Comparison of ENCODE assay signal across 8 cellular contexts in genomic region chr12:47779301-47779942, GRCh38. TPM values are rescaled to one million over a fixed set of nuclear protein-coding genes. Genes with fewer than 3 reads are reported as not detected.
DNase-seq lines count a peak whose midpoint lies in the region; ATAC-seq, FAIRE-seq and TF ChIP-seq lines count a peak whose summit lies in the region.

No MANE protein-coding gene starts in this region.

- CTCF ChIA-PET in activated CD4-positive, alpha-beta memory T cell treated with anti-CD3 and anti-CD28 coated beads for 36 hours (lab: Charles Lee): interaction anchor here (0.7 to 18.6 kb wide), 29 partner anchors 8 to 747 kb away, joined by 3 to 837 read pairs (median 5); no protein-coding TSS in a partner anchor

- TF ChIP-seq CTCF in CD14-positive monocyte (IDR thresholded peaks at IDR 0.05): peak; percentile 95
- peak; percentile 93 for TF ChIP-seq CTCF in lung (IDR thresholded peaks at IDR 0.05; ENCODE audit: control extremely low read depth, extremely low read depth)

- POLR2A ChIA-PET in activated CD4-positive, alpha-beta memory T cell treated with anti-CD3 and anti-CD28 coated beads for 36 hours (lab: Charles Lee): interaction anchor here (1.0 to 3.0 kb wide), 5 partner anchors 28 to 64 kb away, joined by 3 to 9 read pairs (median 5); no protein-coding TSS in a partner anchor

- DNase-seq in CD14-positive monocyte (ENCODE audit: low spot score) (peak; percentile 84), GM19239 (ENCODE audit: insufficient read length, low spot score) (peak; percentile 92), NCI-H748 treated with DMSO at 0.1 percent for 48 hours (lab: John Stamatoyannopoulos, UW) (peak; percentile 69), lung (ENCODE audit: low spot score) (peak; percentile 92)
- DNase-seq in activated CD4-positive, alpha-beta memory T cell treated with anti-CD3 and anti-CD28 coated beads for 36 hours: peak; percentile 95
- peak; percentile 80 to 81 for DNase-seq in stimulated activated CD8-positive, alpha-beta memory T cell treated with anti-CD3 and anti-CD28 coated beads, Interleukin-15, amount 100 ng/mL, for 48 hours (ENCODE audit: low read depth in 2 of 2)

- peaks cover 30 to 36% of the 10 kb centered on the region in 2 donors for H3K36me3 Mint-ChIP-seq in CD14-positive monocyte
- H3K36me3 Mint-ChIP-seq in activated CD4-positive, alpha-beta memory T cell treated with anti-CD3 and anti-CD28 coated beads for 36 hours: peaks cover 3% of the 10 kb centered on the region

- intact Hi-C loops in CD14-positive monocyte (cut with micrococcal nuclease): loop anchor here (2.0 to 5.0 kb wide), 5 partner anchors 21 to 127 kb away; partner anchors contain the start of gene RAPGEF3 (in 1 of the 2)
- intact Hi-C loops in activated CD4-positive, alpha-beta memory T cell treated with anti-CD3 and anti-CD28 coated beads for 36 hours (cut with micrococcal nuclease): loop anchor here (1.0 to 5.0 kb wide), 5 partner anchors 37 to 747 kb away; no protein-coding TSS in a partner anchor

- peak; percentile 57 for ATAC-seq in HG03457 (IDR thresholded peaks at IDR 0.05; ENCODE audit: unreplicated experiment)
- peak; percentile 63 for ATAC-seq in lung (ENCODE audit: insufficient read depth, low FRiP score)

- H3K4me3 Mint-ChIP-seq in CD14-positive monocyte: no peak overlapping the region
- no peak overlapping the region for H3K4me3 Mint-ChIP-seq in activated CD4-positive, alpha-beta memory T cell treated with anti-CD3 and anti-CD28 coated beads for 36 hours

- peak overlapping the region in 1 of 7 donors; percentile 68 for H3K27ac Mint-ChIP-seq in CD14-positive monocyte
- no peak overlapping the region for H3K27ac Mint-ChIP-seq in activated CD4-positive, alpha-beta memory T cell treated with anti-CD3 and anti-CD28 coated beads for 36 hours

- H3K27me3 ChIP-seq in ectodermal cell (ENCODE audit: control insufficient read depth, insufficient read depth, low read length, poor library complexity, severe bottlenecking) (peaks cover 2% of the 10 kb centered on the region), lung (ENCODE audit: control insufficient read depth, insufficient read depth) (no peaks in the 10 kb centered on the region)

- 47 to 49% methylated on average over 19 of the region's 19 CpGs for WGBS in ectodermal cell, 2 experiments
- 41 to 45% methylated on average over 19 of the region's 19 CpGs for WGBS in lung, 2 donors

- FAIRE-seq in GM19239 (lab: Jason Lieb, UNC): peak; percentile 96

- peaks cover 0 to 2% (median 2%) of the 10 kb centered on the region in 3 donors for H3K27me3 Mint-ChIP-seq in CD14-positive monocyte (ENCODE audit: low read depth in 3 of 3)
- H3K27me3 Mint-ChIP-seq in activated CD4-positive, alpha-beta memory T cell treated with anti-CD3 and anti-CD28 coated beads for 36 hours: no peaks in the 10 kb centered on the region

- H3K9me3 Mint-ChIP-seq in CD14-positive monocyte: peaks cover 0 to 7% (median 0%) of the 10 kb centered on the region in 7 donors
- no peaks in the 10 kb centered on the region for H3K9me3 Mint-ChIP-seq in activated CD4-positive, alpha-beta memory T cell treated with anti-CD3 and anti-CD28 coated beads for 36 hours

- H3K4me1 Mint-ChIP-seq in CD14-positive monocyte: peaks cover 40% of the 10 kb centered on the region
- H3K4me1 Mint-ChIP-seq in activated CD4-positive, alpha-beta memory T cell treated with anti-CD3 and anti-CD28 coated beads for 36 hours (ENCODE audit: low read depth): peaks cover 17% of the 10 kb centered on the region

- peaks cover 14% of the 10 kb centered on the region for H3K36me3 ChIP-seq in ectodermal cell (ENCODE audit: control insufficient read depth, insufficient read depth, low read length)
- H3K36me3 ChIP-seq in lung (ENCODE audit: control insufficient read depth in 2 of 2, insufficient read depth in 2 of 2, low read length in 2 of 2): peaks cover 0 to 35% of the 10 kb centered on the region in 2 donors

- H3K27ac ChIP-seq in ectodermal cell (ENCODE audit: insufficient read depth, low read depth, low read length, poor library complexity, severe bottlenecking): peak overlapping the region; percentile 16
- H3K27ac ChIP-seq in lung (ENCODE audit: low read depth in 1 of 2, low read length in 1 of 2): no peak overlapping the region

- H3K4me1 ChIP-seq in ectodermal cell (ENCODE audit: control insufficient read depth, insufficient read depth, low read length): peaks cover 12% of the 10 kb centered on the region
- peaks cover 0 to 33% of the 10 kb centered on the region in 2 donors for H3K4me1 ChIP-seq in lung (ENCODE audit: control insufficient read depth in 2 of 2, insufficient read depth in 2 of 2, low read length in 2 of 2)

- H3K9me3 ChIP-seq in ectodermal cell (ENCODE audit: control insufficient read depth, low read length): no peaks in the 10 kb centered on the region
- H3K9me3 ChIP-seq in lung (ENCODE audit: control insufficient read depth in 2 of 2, insufficient read depth in 1 of 2, low read length in 1 of 2): no peaks in the 10 kb centered on the region

- H3K4me3 ChIP-seq in ectodermal cell (ENCODE audit: insufficient read depth, low read depth, low read length): no peak overlapping the region
- no peak overlapping the region for H3K4me3 ChIP-seq in lung

RNA-seq across cellular contexts. Expression of gene SLC48A1, which starts 6.4 kb away (rescaled TPM):
- 10 to 100 TPM; 15.8 to 19.6 TPM for polyA plus RNA-seq in CD14-positive monocyte
- 10 to 100 TPM; 13.7 to 16.2 TPM for total RNA-seq in activated CD4-positive, alpha-beta memory T cell treated with anti-CD3 and anti-CD28 coated beads for 36 hours
- polyA plus RNA-seq in ectodermal cell (2013, experiment 1 of 4): 15.3 TPM
- polyA plus RNA-seq in ectodermal cell (2013, experiment 2 of 4): 14.6 TPM
- polyA plus RNA-seq in ectodermal cell (2013, experiment 3 of 4): 11.3 TPM
- 13.5 TPM for polyA plus RNA-seq in ectodermal cell (2013, experiment 4 of 4)
- 10 to 100 TPM; 16.9 to 31.3 TPM for total RNA-seq in lung
- polyA plus RNA-seq in lung: 10 to 100 TPM; 16.8 to 24.5 TPM

RNA-seq across cellular contexts. Expression of gene RAPGEF3, which starts 20.7 kb away (rescaled TPM):
- polyA plus RNA-seq in CD14-positive monocyte: under 1 TPM; 0.08 to 0.60 TPM
- 1 to 10 TPM; 2.1 to 2.5 TPM for total RNA-seq in activated CD4-positive, alpha-beta memory T cell treated with anti-CD3 and anti-CD28 coated beads for 36 hours
- polyA plus RNA-seq in ectodermal cell (2013, experiment 1 of 4): 1.1 TPM
- polyA plus RNA-seq in ectodermal cell (2013, experiment 2 of 4): 1.1 TPM
- polyA plus RNA-seq in ectodermal cell (2013, experiment 3 of 4): 2.0 TPM
- 1.8 TPM for polyA plus RNA-seq in ectodermal cell (2013, experiment 4 of 4)
- total RNA-seq in lung: 10 to 100 TPM; 11.3 to 26.5 TPM
- 10 to 100 TPM in 1 of 2 donors, 1 to 10 TPM in 1; 8.3 to 40.4 TPM for polyA plus RNA-seq in lung

RNA-seq across cellular contexts. Expression of gene HDAC7, which starts 40.3 kb away (rescaled TPM):
- 1 to 10 TPM; 5.9 to 8.4 TPM for polyA plus RNA-seq in CD14-positive monocyte
- total RNA-seq in activated CD4-positive, alpha-beta memory T cell treated with anti-CD3 and anti-CD28 coated beads for 36 hours: 100 to 1,000 TPM; 257 to 280 TPM
- 50.9 TPM for polyA plus RNA-seq in ectodermal cell (2013, experiment 1 of 4)
- polyA plus RNA-seq in ectodermal cell (2013, experiment 2 of 4): 44.3 TPM
- polyA plus RNA-seq in ectodermal cell (2013, experiment 3 of 4): 32.5 TPM
- polyA plus RNA-seq in ectodermal cell (2013, experiment 4 of 4): 37.2 TPM
- total RNA-seq in lung: 100 to 1,000 TPM in 1 of 2 donors, 10 to 100 TPM in 1; 49.3 to 119 TPM
- polyA plus RNA-seq in lung: 10 to 100 TPM; 67.6 to 71.9 TPM

RNA-seq across cellular contexts. Expression of gene ENDOU, which starts 54.1 kb away (rescaled TPM):
- polyA plus RNA-seq in CD14-positive monocyte: under 1 TPM in 1 of 2 donors, not detected in 1; 0.40 TPM
- total RNA-seq in activated CD4-positive, alpha-beta memory T cell treated with anti-CD3 and anti-CD28 coated beads for 36 hours: not detected
- polyA plus RNA-seq in ectodermal cell (2013, experiment 1 of 4): not detected
- not detected for polyA plus RNA-seq in ectodermal cell (2013, experiment 2 of 4)
- polyA plus RNA-seq in ectodermal cell (2013, experiment 3 of 4): not detected
- not detected for polyA plus RNA-seq in ectodermal cell (2013, experiment 4 of 4)
- total RNA-seq in lung: under 1 TPM in 1 of 2 donors, not detected in 1; 0.31 TPM
- polyA plus RNA-seq in lung: under 1 TPM; 0.07 to 0.45 TPM
